8 cellular contexts compared by ENCODE assay signal in the genomic region with DNA sequence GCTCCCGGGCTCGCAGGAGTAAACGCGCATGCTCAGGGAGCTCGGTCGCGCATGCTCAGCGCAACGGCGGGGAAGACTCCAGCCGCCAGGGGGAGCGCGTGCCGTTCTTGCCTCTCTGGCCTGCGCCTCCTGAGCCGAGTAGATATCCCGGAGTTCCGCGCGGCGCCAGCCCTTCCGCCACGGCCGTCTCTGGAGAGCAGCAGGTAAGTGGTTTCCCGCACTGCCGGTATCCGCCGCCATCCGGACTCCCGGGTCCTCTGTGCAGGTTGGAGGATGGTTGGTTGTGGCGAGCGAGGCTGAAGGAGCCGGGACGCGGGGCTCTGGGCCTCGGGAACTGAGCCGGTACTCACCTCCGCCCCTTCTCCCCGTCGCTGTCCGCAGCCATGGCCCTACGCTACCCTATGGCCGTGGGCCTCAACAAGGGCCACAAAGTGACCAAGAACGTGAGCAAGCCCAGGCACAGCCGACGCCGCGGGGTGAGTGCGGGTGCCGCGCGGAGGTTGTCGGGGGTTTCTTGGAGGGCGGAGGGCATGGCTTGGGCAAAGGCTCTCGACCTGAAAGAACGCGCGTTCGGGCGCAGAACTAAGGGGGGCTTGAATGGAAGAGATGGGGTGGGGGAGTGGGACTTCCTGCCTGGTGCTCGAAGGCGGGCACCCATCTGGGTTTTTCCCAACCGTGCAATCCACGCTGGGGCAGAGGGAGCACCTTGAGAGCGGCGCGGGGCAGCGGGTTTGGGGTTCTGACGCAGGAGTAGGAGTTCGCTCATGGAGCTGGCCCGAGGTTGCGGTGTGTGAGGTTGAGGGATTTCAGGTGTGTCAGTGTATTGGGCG. TPM values are rescaled to one million over a fixed set of nuclear protein-coding genes. Genes with fewer than 3 reads are reported as not detected.
DNase-seq lines count a peak whose midpoint lies in the region; ATAC-seq, FAIRE-seq and TF ChIP-seq lines count a peak whose summit lies in the region.

A gene (plus strand): TSS at position 171 of the 830 bp plus-strand sequence. CDS start 213 bp downstream, at position 384.

- H3K79me2 ChIP-seq in H1 (ENCODE audit: control insufficient read depth in 1 of 2, insufficient read depth in 2 of 2, low read length in 2 of 2): peaks cover 10 to 39% of the 10 kb centered on the region in 2 experiments

- no peaks in the 10 kb centered on the region for H3K9me3 ChIP-seq in H1 (ENCODE audit: insufficient read depth in 2 of 2, low read depth in 1 of 2, low read length in 1 of 2)

- H3K4me2 ChIP-seq in H1 (ENCODE audit: insufficient read depth in 1 of 2, low read depth in 2 of 2, low read length in 2 of 2): peak within 1 kb of the TSS; percentile 61 to 67

- peak; percentile 34 for ATAC-seq in GM19395 (IDR thresholded peaks at IDR 0.05; ENCODE audit: unreplicated experiment)
- peak; percentile 53 for ATAC-seq in memory B cell (ENCODE audit: low read depth)

- H3K4me1 ChIP-seq in H1 (replicated peaks in 1 of 4; ENCODE audit: control insufficient read depth in 3 of 4, insufficient read depth in 4 of 4, low read length in 3 of 4): peaks cover 0 to 4% (median 1%) of the 10 kb centered on the region in 4 experiments; a peak in 3 of 7 replicates

- peak; percentile 94 for DNase-seq in HTR-8/SVneo (ENCODE audit: insufficient read length, low spot score)
- DNase-seq in NOMO-1 treated with DMSO at 0.1 percent for 48 hours (lab: John Stamatoyannopoulos, UW; ENCODE audit: unreplicated experiment): peak; percentile 92
- peak; percentile 98 to 100 (median 99) for DNase-seq in activated CD8-positive, alpha-beta memory T cell treated with anti-CD3 and anti-CD28 coated beads for 48 hours (ENCODE audit: low read depth in 2 of 3, low spot score in 2 of 3)
- DNase-seq in H1 (ENCODE audit: low read depth in 1 of 2, low spot score in 2 of 2): peak; percentile 90 to 100
- DNase-seq in memory B cell (ENCODE audit: low spot score in 2 of 2): peak; percentile 100
- DNase-seq in stimulated activated CD8-positive, alpha-beta memory T cell treated with anti-CD3 and anti-CD28 coated beads, Interleukin-12 subunit alpha, Interleukin-12 subunit beta, amount 100 ng/mL, for 24 hours (ENCODE audit: extremely low read depth): peak; percentile 96

- no peak within 1 kb of the TSS for H3K23ac ChIP-seq in H1 (ENCODE audit: insufficient read length)

- no peak within 1 kb of the TSS for H2AFZ ChIP-seq in H1 (ENCODE audit: low read length)

- peak; percentile 27 to 33; a peak in 3 of 4 replicates for TF ChIP-seq RAD21 in H1 (IDR thresholded peaks at IDR 0.05 in 1 of 2, conservative IDR thresholded peaks at IDR 0.05 in 1 of 2; ENCODE audit: low read depth in 2 of 2, low read length in 2 of 2)

- H3K27me3 ChIP-seq in H1 (replicated peaks in 1 of 4; ENCODE audit: control insufficient read depth in 3 of 4, extremely low read depth in 1 of 4, insufficient read depth in 3 of 4, low read length in 3 of 4): no peaks in the 10 kb centered on the region

- no peak within 1 kb of the TSS for H2BK120ac ChIP-seq in H1 (replicated peaks; ENCODE audit: low read depth, low read length)

- H3K56ac ChIP-seq in H1 (replicated peaks; ENCODE audit: insufficient read length, low read depth, low read length): peak within 1 kb of the TSS; percentile 81

- FAIRE-seq in HTR-8/SVneo (lab: Jason Lieb, UNC): peak; percentile 82
- peak; percentile 75 for FAIRE-seq in H1 (lab: Jason Lieb, UNC)

- H4K5ac ChIP-seq in H1 (ENCODE audit: insufficient read length, low read depth, low read length): peak within 1 kb of the TSS; percentile 60

- H4K20me1 ChIP-seq in H1 (replicated peaks in 1 of 2; ENCODE audit: control insufficient read depth in 1 of 2, insufficient read depth in 2 of 2, low read length in 2 of 2): peaks cover 34 to 38% of the 10 kb centered on the region in 2 experiments

- H3K36me3 ChIP-seq in H1 (ENCODE audit: control insufficient read depth in 2 of 4, insufficient read depth in 4 of 4, low read length in 3 of 4): peaks cover 28 to 45% (median 41%) of the 10 kb centered on the region in 4 experiments

- no peak within 1 kb of the TSS for H3K14ac ChIP-seq in H1 (ENCODE audit: insufficient read length)

- H3K23me2 ChIP-seq in H1 (ENCODE audit: low read depth, low read length): peaks cover 5% of the 10 kb centered on the region; the same call in 1 of the 2 replicates

- H2AK5ac ChIP-seq in H1 (ENCODE audit: low read depth, low read length): peak within 1 kb of the TSS; percentile 65; the same call in 1 of the 2 replicates

- WGBS in H1 (ENCODE audit: extremely low coverage in 1 of 2, insufficient coverage in 1 of 2, insufficient read length in 1 of 2, insufficient replicate concordance in 2 of 2, low coverage in 1 of 2, low lambda C conversion rate in 2 of 2, missing lambda C conversion rate in 1 of 2), 2 experiments: 1% methylated on average over 64 of the region's 73 CpGs; no CpG with 5 or more reads in 1 of the 2 experiments

- H3K27ac Mint-ChIP-seq in memory B cell: peak within 1 kb of the TSS; percentile 99

- H3K27me3 Mint-ChIP-seq in memory B cell: no peaks in the 10 kb centered on the region

- TF ChIP-seq CTCF in C4-2B (conservative IDR thresholded peaks at IDR 0.05): peak; percentile 99
- TF ChIP-seq CTCF in H1 (IDR thresholded peaks at IDR 0.05; ENCODE audit: control extremely low read depth in 1 of 3, insufficient read depth in 1 of 3, low read depth in 1 of 3, low read length in 3 of 3): peak; percentile 93 to 100 (median 99)

- H3K27ac ChIP-seq in C4-2B (peak within 1 kb of the TSS; percentile 99), H1 (ENCODE audit: low read depth, low read length) (peak within 1 kb of the TSS; percentile 89)

- H3K9ac ChIP-seq in H1 (replicated peaks in 1 of 4; ENCODE audit: extremely low read depth in 1 of 4, low read depth in 3 of 4, low read length in 3 of 4): peak within 1 kb of the TSS; percentile 83 to 100 (median 96)

- H3K79me1 ChIP-seq in H1 (ENCODE audit: low read depth, low read length): peaks cover 6% of the 10 kb centered on the region

- H3K4me3 Mint-ChIP-seq in memory B cell: peak within 1 kb of the TSS; percentile 94

- TF ChIP-seq EP300 in H1 (IDR thresholded peaks at IDR 0.05; ENCODE audit: borderline replicate concordance in 1 of 2, low read depth in 2 of 2, low read length in 2 of 2): no peak; a peak in 1 of 3 replicates

- peak within 1 kb of the TSS; percentile 85 for H3K18ac ChIP-seq in H1 (ENCODE audit: extremely low read depth, low read length)

- peak within 1 kb of the TSS; percentile 98; the same call in 1 of the 2 replicates for H4K8ac ChIP-seq in H1 (ENCODE audit: extremely low read depth, insufficient read depth, low read length)

- no peak within 1 kb of the TSS for H2BK12ac ChIP-seq in H1 (ENCODE audit: low read depth, low read length)

- H2BK5ac ChIP-seq in H1 (ENCODE audit: low read depth, low read length): peak within 1 kb of the TSS; percentile 97

- no peak within 1 kb of the TSS for H2BK20ac ChIP-seq in H1 (ENCODE audit: low read length)

- peaks cover 30% of the 10 kb centered on the region for H3K4me1 Mint-ChIP-seq in memory B cell

- peak within 1 kb of the TSS; percentile 64 to 99 (median 83) for H3K4me3 ChIP-seq in H1 (ENCODE audit: extremely low read depth in 1 of 4, insufficient read depth in 2 of 4, low read depth in 3 of 4, low read length in 4 of 4)

- H3K9me3 Mint-ChIP-seq in memory B cell: no peaks in the 10 kb centered on the region

- peak within 1 kb of the TSS; percentile 82 for H3K4ac ChIP-seq in H1 (replicated peaks; ENCODE audit: insufficient read length, low read depth, low read length)

- peaks cover 17% of the 10 kb centered on the region for H3K36me3 Mint-ChIP-seq in memory B cell

- POLR2A ChIA-PET in H1 (lab: Charles Lee; ENCODE audit: partially characterized antibody): interaction anchor here (0.6 to 15.6 kb wide), 64 partner anchors 8 to 1281 kb away, joined by 3 to 620 read pairs (median 4); a partner anchor contains a TSS

- TF ChIP-seq POLR2A in H1 (IDR thresholded peaks at IDR 0.05; ENCODE audit: control extremely low read depth in 1 of 2, low read depth in 2 of 2, low read length in 2 of 2): peak; percentile 97 to 99

- no peak within 1 kb of the TSS for H2BK15ac ChIP-seq in H1 (ENCODE audit: low read length)

- H4K91ac ChIP-seq in H1 (replicated peaks; ENCODE audit: insufficient read length, low read length): peak within 1 kb of the TSS; percentile 13

- CTCF ChIA-PET in H1 (lab: Charles Lee; ENCODE audit: partially characterized antibody): interaction anchor here (0.7 to 4.9 kb wide), 25 partner anchors 9 to 578 kb away, joined by 3 to 26 read pairs (median 4); a partner anchor contains a TSS

TF ChIP-seq in H1, 55 proteins besides CTCF, POLR2A, EP300 and RAD21 (continues in another document):
- no peak for TF ChIP-seq NANOG (IDR thresholded peaks at IDR 0.05; ENCODE audit: insufficient read depth, low read depth, low read length, poor library complexity, severe bottlenecking)
- peak; percentile 98 for TF ChIP-seq TBP (IDR thresholded peaks at IDR 0.05; ENCODE audit: low read depth, low read length)
- TF ChIP-seq TAF1 (IDR thresholded peaks at IDR 0.05; ENCODE audit: low read depth, low read length): peak; percentile 100
- TF ChIP-seq ZNF274 (IDR thresholded peaks at IDR 0.05; ENCODE audit: borderline replicate concordance, extremely low read depth, low read length): no peak
- TF ChIP-seq, protein P1, sequence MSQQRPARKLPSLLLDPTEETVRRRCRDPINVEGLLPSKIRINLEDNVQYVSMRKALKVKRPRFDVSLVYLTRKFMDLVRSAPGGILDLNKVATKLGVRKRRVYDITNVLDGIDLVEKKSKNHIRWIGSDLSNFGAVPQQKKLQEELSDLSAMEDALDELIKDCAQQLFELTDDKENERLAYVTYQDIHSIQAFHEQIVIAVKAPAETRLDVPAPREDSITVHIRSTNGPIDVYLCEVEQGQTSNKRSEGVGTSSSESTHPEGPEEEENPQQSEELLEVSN (IDR thresholded peaks at IDR 0.05): no peak
- no peak for TF ChIP-seq SRF (IDR thresholded peaks at IDR 0.05; ENCODE audit: low read depth, low read length)
- TF ChIP-seq KDM1A (IDR thresholded peaks at IDR 0.05; ENCODE audit: borderline replicate concordance, low read length): no peak
- no peak for TF ChIP-seq CBX5 (IDR thresholded peaks at IDR 0.05; ENCODE audit: low read depth, low read length)
- no peak for TF ChIP-seq CTBP2 (IDR thresholded peaks at IDR 0.05; ENCODE audit: borderline replicate concordance, insufficient read depth, insufficient read length, low read length)
- peak; percentile 61; the same call in 1 of the 2 replicates for TF ChIP-seq CREB1 (IDR thresholded peaks at IDR 0.05)
- no peak for TF ChIP-seq CEBPB (IDR thresholded peaks at IDR 0.05; ENCODE audit: low read depth, low read length)

RNA-seq across cellular contexts. Expression of the gene that starts here (rescaled TPM):
- total RNA-seq in H1 (2021; fragmentation: NEBNext Ultra II Directional; extraction: Animal tissue kit (Norgen Biotek cat#: 25700)): 1,075 and 1,137 TPM in 2 replicates
- polyA plus RNA-seq in H1 (2011; rRNA removed): 730 and 951 TPM in 2 replicates
- polyA plus RNA-seq in H1 (2011; cell fraction: cytosol; rRNA removed): 943 TPM
- 857 TPM for polyA plus RNA-seq in H1 (2011; cell fraction: nucleus; rRNA removed)
- polyA plus RNA-seq in H1 (2012, experiment 1 of 2): 996 to 2,048 TPM (median 1,766 TPM) in 4 replicates
- polyA plus RNA-seq in H1 (2012, experiment 2 of 2): 1,380 TPM
- polyA plus RNA-seq in H1 (2013, experiment 1 of 2): 1,979 TPM
- polyA plus RNA-seq in H1 (2013, experiment 2 of 2): 1,903 TPM
- 131 and 137 TPM in 2 replicates for polyA minus RNA-seq in H1 (2011; rRNA and poly(A)+ RNA removed)
- 830 TPM for polyA minus RNA-seq in H1 (2011; cell fraction: cytosol; rRNA and poly(A)+ RNA removed)
- 332 TPM for polyA minus RNA-seq in H1 (2011; cell fraction: nucleus; rRNA and poly(A)+ RNA removed)

Comparison
In these comparisons a context has a peak if more than half of its experiments do, and no peak if none do; other contexts are left out.
1. Peak in every context shown above with its lines: DNase-seq, ATAC-seq, H3K4me3 ChIP-seq and H3K27ac ChIP-seq.